Comparison of ENCODE assay signal across 1 cellular context in genomic region chr9:6681147-6681956, GRCh38.
TF ChIP-seq lines count a peak whose summit lies in the region.

No MANE protein-coding gene starts in this region.

TF ChIP-seq in A549, 52 proteins besides CTCF, POLR2A, EP300 and RAD21 (continued from another document):
- TF ChIP-seq, protein P1, sequence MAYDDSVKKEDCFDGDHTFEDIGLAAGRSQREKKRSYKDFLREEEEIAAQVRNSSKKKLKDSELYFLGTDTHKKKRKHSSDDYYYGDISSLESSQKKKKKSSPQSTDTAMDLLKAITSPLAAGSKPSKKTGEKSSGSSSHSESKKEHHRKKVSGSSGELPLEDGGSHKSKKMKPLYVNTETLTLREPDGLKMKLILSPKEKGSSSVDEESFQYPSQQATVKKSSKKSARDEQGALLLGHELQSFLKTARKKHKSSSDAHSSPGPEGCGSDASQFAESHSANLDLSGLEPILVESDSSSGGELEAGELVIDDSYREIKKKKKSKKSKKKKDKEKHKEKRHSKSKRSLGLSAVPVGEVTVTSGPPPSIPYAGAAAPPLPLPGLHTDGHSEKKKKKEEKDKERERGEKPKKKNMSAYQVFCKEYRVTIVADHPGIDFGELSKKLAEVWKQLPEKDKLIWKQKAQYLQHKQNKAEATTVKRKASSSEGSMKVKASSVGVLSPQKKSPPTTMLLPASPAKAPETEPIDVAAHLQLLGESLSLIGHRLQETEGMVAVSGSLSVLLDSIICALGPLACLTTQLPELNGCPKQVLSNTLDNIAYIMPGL (CRISPR knock-in tag; IDR thresholded peaks at IDR 0.05; ENCODE audit: borderline replicate concordance), result no peak
- TF ChIP-seq CHD4 (IDR thresholded peaks at IDR 0.05; ENCODE audit: borderline replicate concordance) (no peak), MYC (IDR thresholded peaks at IDR 0.05; ENCODE audit: borderline replicate concordance, low read length) (peak; percentile 32; the same call in 1 of the 2 replicates), ESRRA (IDR thresholded peaks at IDR 0.05; ENCODE audit: borderline replicate concordance, low read length) (no peak), PBX3 (IDR thresholded peaks at IDR 0.05) (peak; percentile 30), RNF2 (IDR thresholded peaks at IDR 0.05; ENCODE audit: borderline replicate concordance, low read depth) (no peak), NR3C1 (IDR thresholded peaks at IDR 0.05) (no peak), SMC3 (IDR thresholded peaks at IDR 0.05) (no peak), CHD2 (IDR thresholded peaks at IDR 0.05; ENCODE audit: low read length, partially characterized antibody) (peak; percentile 98), HOXA7 (CRISPR knock-in tag; IDR thresholded peaks at IDR 0.05) (no peak), JUNB (IDR thresholded peaks at IDR 0.05) (no peak), ZC3H11A (IDR thresholded peaks at IDR 0.05) (no peak), RARB (CRISPR knock-in tag; IDR thresholded peaks at IDR 0.05) (no peak), EHMT2 (IDR thresholded peaks at IDR 0.05; ENCODE audit: low read depth) (no peak), ZSCAN20 (CRISPR knock-in tag; IDR thresholded peaks at IDR 0.05) (no peak), SREBF2 (IDR thresholded peaks at IDR 0.05) (no peak), KDM5A (IDR thresholded peaks at IDR 0.05) (no peak), MAX (IDR thresholded peaks at IDR 0.05) (peak; percentile 91), HOXB5 (CRISPR knock-in tag; IDR thresholded peaks at IDR 0.05) (peak; percentile 74; the same call in 1 of the 2 replicates), RFX5 (IDR thresholded peaks at IDR 0.05) (no peak), CBX8 (IDR thresholded peaks at IDR 0.05) (no peak), TFCP2L1 (CRISPR knock-in tag; IDR thresholded peaks at IDR 0.05) (no peak; the same call in 1 of the 2 replicates), CEBPB (IDR thresholded peaks at IDR 0.05) (no peak), HEYL (CRISPR knock-in tag; IDR thresholded peaks at IDR 0.05) (no peak), NFE2L2 (conservative IDR thresholded peaks at IDR 0.05; ENCODE audit: low read length) (no peak), FOSL2 (IDR thresholded peaks at IDR 0.05) (no peak), FOSL2 (CRISPR knock-in tag; IDR thresholded peaks at IDR 0.05) (peak; percentile 79), HOXB13 (CRISPR knock-in tag; IDR thresholded peaks at IDR 0.05; ENCODE audit: low read depth) (no peak; the same call in 1 of the 2 replicates), JUN (IDR thresholded peaks at IDR 0.05) (peak; percentile 53 to 93)
- TF ChIP-seq, protein P2, sequence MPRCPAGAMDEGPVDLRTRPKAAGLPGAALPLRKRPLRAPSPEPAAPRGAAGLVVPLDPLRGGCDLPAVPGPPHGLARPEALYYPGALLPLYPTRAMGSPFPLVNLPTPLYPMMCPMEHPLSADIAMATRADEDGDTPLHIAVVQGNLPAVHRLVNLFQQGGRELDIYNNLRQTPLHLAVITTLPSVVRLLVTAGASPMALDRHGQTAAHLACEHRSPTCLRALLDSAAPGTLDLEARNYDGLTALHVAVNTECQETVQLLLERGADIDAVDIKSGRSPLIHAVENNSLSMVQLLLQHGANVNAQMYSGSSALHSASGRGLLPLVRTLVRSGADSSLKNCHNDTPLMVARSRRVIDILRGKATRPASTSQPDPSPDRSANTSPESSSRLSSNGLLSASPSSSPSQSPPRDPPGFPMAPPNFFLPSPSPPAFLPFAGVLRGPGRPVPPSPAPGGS (IDR thresholded peaks at IDR 0.05), result peak; percentile 70; the same call in 2 of the 3 replicates
- TF ChIP-seq, protein P3, sequence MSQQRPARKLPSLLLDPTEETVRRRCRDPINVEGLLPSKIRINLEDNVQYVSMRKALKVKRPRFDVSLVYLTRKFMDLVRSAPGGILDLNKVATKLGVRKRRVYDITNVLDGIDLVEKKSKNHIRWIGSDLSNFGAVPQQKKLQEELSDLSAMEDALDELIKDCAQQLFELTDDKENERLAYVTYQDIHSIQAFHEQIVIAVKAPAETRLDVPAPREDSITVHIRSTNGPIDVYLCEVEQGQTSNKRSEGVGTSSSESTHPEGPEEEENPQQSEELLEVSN (IDR thresholded peaks at IDR 0.05; ENCODE audit: borderline replicate concordance, low read depth), result peak; percentile 86; the same call in 1 of the 2 replicates
- TF ChIP-seq, protein P4, sequence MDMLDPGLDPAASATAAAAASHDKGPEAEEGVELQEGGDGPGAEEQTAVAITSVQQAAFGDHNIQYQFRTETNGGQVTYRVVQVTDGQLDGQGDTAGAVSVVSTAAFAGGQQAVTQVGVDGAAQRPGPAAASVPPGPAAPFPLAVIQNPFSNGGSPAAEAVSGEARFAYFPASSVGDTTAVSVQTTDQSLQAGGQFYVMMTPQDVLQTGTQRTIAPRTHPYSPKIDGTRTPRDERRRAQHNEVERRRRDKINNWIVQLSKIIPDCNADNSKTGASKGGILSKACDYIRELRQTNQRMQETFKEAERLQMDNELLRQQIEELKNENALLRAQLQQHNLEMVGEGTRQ (IDR thresholded peaks at IDR 0.05), result peak; percentile 98
TF ChIP-seq in A549: peak in this region for 15.
